Comparison of ENCODE assay signal across 8 cellular contexts in the genomic region with DNA sequence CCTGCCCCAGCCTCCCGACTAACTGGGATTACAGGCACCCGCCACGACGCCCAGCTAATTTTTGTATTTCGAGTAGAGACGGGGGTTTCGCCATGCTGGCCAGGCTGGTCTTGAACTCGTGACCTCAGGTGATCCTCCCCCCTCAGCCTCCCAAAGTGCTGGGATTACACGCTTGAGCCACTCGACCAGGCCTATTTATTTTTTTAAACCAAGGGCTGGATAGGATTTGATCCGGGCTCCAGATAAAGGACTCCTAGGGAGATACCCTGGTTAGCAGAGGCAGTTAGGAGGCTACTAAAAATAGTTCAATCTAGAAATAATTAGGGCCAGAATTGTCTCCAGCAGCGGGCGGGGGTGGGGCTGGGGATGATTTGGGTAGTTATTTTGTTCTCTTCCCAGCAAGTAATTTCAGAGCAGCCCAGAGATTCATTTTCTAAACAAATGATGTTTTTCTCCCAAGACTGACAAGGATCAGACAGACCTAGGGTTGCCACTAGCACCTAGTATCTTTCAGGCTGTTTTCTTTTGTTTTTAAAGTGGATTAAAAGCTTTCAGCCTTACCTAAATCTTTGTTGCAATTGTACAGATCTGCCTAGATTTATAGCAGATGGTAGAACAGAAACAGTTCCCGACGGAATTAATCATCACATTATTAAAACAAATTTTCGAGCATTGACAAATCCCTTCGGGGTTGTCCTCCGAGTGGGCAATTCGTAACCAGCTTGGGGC. TPM values are rescaled to one million over a fixed set of nuclear protein-coding genes. Genes with fewer than 3 reads are reported as not detected.
A peak's percentile ranks its signal among the peaks of the same experiment; 100 is the strongest.
DNase-seq lines count a peak whose midpoint lies in the region; ATAC-seq, FAIRE-seq and TF ChIP-seq lines count a peak whose summit lies in the region.

No MANE protein-coding gene starts in this region.

- no peak for FAIRE-seq in H54 (lab: Jason Lieb, UNC)

- H3K36me3 ChIP-seq in Caco-2 (ENCODE audit: control insufficient read depth, insufficient read depth, low read length) (no peaks in the 10 kb centered on the region), Loucy (ENCODE audit: insufficient read depth, low read length) (no peaks in the 10 kb centered on the region)

- BruUV-seq in Caco-2 (replicated peaks; lab: Mats Ljungman, UMichigan): TSS peak; percentile 99

- peak overlapping the region; percentile 97 for H2AFZ ChIP-seq in Loucy (ENCODE audit: low read length)

- H3K79me2 ChIP-seq in Loucy (ENCODE audit: insufficient read depth, low read length): peaks cover 48% of the 10 kb centered on the region

- no peaks in the 10 kb centered on the region for H3F3A ChIP-seq in Loucy (ENCODE audit: low read depth)

- H3K4me2 ChIP-seq in Loucy (ENCODE audit: low read depth, low read length, poor library complexity, severe bottlenecking): peak overlapping the region; percentile 90

- POLR2A ChIA-PET in Caco-2 (lab: Charles Lee): interaction anchor here (0.5 to 0.8 kb wide), 2 partner anchors 262 to 483 kb away, joined by 3 read pairs; a partner anchor contains a TSS
- POLR2A ChIA-PET in naive thymus-derived CD8-positive, alpha-beta T cell (lab: Charles Lee): interaction anchor here (1.0 to 2.9 kb wide), 4 partner anchors 26 to 357 kb away, joined by 3 to 11 read pairs (median 4); a partner anchor contains a TSS

- DNase-seq in Caco-2: peak in 1 of 2 experiments; percentile 15
- DNase-seq in naive thymus-derived CD8-positive, alpha-beta T cell: no peak
- no peak for DNase-seq in NCI-H128 (lab: John Stamatoyannopoulos, UW; ENCODE audit: unreplicated experiment)
- no peak for DNase-seq in H54 (ENCODE audit: insufficient read length, low spot score)
- DNase-seq in nucleus accumbens (lab: John Stamatoyannopoulos, UW): no peak

- peak overlapping the region; percentile 100 for H3K27ac Mint-ChIP-seq in Caco-2 (ENCODE audit: unreplicated experiment)
- peak overlapping the region; percentile 97 to 98 (median 98) for H3K27ac Mint-ChIP-seq in naive thymus-derived CD8-positive, alpha-beta T cell

- peaks cover 31% of the 10 kb centered on the region for H3K36me3 Mint-ChIP-seq in Caco-2 (ENCODE audit: insufficient read depth, unreplicated experiment)
- H3K36me3 Mint-ChIP-seq in naive thymus-derived CD8-positive, alpha-beta T cell: peaks cover 0 to 10% (median 0%) of the 10 kb centered on the region in 3 donors

- intact Hi-C loops in Caco-2 (cut with micrococcal nuclease; ENCODE audit: unreplicated experiment): loop anchor here (1.0 to 5.0 kb wide), 4 partner anchors 10 to 359 kb away; a partner anchor contains a TSS

- no peaks in the 10 kb centered on the region for H3K27me3 Mint-ChIP-seq in Caco-2 (ENCODE audit: insufficient read depth, unreplicated experiment)
- H3K27me3 Mint-ChIP-seq in naive thymus-derived CD8-positive, alpha-beta T cell: peaks cover 6 to 18% (median 14%) of the 10 kb centered on the region in 5 donors

- peaks cover 11% of the 10 kb centered on the region for H3K4me1 Mint-ChIP-seq in Caco-2 (ENCODE audit: low read depth, unreplicated experiment)
- peaks cover 10 to 41% (median 30%) of the 10 kb centered on the region in 4 donors for H3K4me1 Mint-ChIP-seq in naive thymus-derived CD8-positive, alpha-beta T cell

- H3K4me3 ChIP-seq in Caco-2 (ENCODE audit: low read depth, low read length): peak overlapping the region; percentile 82
- peak overlapping the region; percentile 88 for H3K4me3 ChIP-seq in Loucy (ENCODE audit: low read length, poor library complexity, severe bottlenecking)

- H4K20me1 ChIP-seq in Loucy (ENCODE audit: insufficient read depth, low read length, poor library complexity, severe bottlenecking): peaks cover 37% of the 10 kb centered on the region

- H3K9ac ChIP-seq in Loucy (ENCODE audit: low read depth, low read length, poor library complexity, severe bottlenecking): peak overlapping the region; percentile 87

- H3K9me3 Mint-ChIP-seq in Caco-2 (ENCODE audit: unreplicated experiment): no peaks in the 10 kb centered on the region
- H3K9me3 Mint-ChIP-seq in naive thymus-derived CD8-positive, alpha-beta T cell: no peaks in the 10 kb centered on the region

- no peak for TF ChIP-seq POLR2A in H54 (IDR thresholded peaks at IDR 0.05; ENCODE audit: low read depth, low read length)

- no peaks in the 10 kb centered on the region for H3K9me3 ChIP-seq in Caco-2
- H3K9me3 ChIP-seq in Loucy (ENCODE audit: insufficient read depth, low read depth, low read length): no peaks in the 10 kb centered on the region

- H3K4me1 ChIP-seq in Caco-2 (peaks cover 30% of the 10 kb centered on the region), Loucy (ENCODE audit: insufficient read depth, low read length, poor library complexity, severe bottlenecking) (peaks cover 35% of the 10 kb centered on the region)

- H3K27me3 ChIP-seq in Caco-2 (replicated peaks; ENCODE audit: control insufficient read depth, insufficient read depth, low read length) (no peaks in the 10 kb centered on the region), Loucy (ENCODE audit: insufficient read depth, low read length, poor library complexity, severe bottlenecking) (no peaks in the 10 kb centered on the region)

- no peaks in the 10 kb centered on the region for H3K9me2 ChIP-seq in Loucy (replicated peaks; ENCODE audit: low read depth, low read length)

- ATAC-seq in naive thymus-derived CD8-positive, alpha-beta T cell: no peak
- ATAC-seq in HG03565 (IDR thresholded peaks at IDR 0.05; ENCODE audit: unreplicated experiment): no peak

- peak overlapping the region; percentile 90 for H3K4me3 Mint-ChIP-seq in Caco-2 (ENCODE audit: unreplicated experiment)
- H3K4me3 Mint-ChIP-seq in naive thymus-derived CD8-positive, alpha-beta T cell: peak overlapping the region; percentile 92 to 99 (median 96)

- peak overlapping the region; percentile 63 for H3K27ac ChIP-seq in cingulate gyrus (ENCODE audit: low read depth, low read length)

- CTCF ChIA-PET in Caco-2 (lab: Charles Lee): interaction anchor here (0.8 kb wide), 1 partner anchor 15 kb away, joined by 3 read pairs; no protein-coding TSS in a partner anchor

- TF ChIP-seq CTCF in Caco-2 (IDR thresholded peaks at IDR 0.05; ENCODE audit: insufficient read depth in 1 of 2, low read depth in 1 of 2, low read length in 1 of 2, severe bottlenecking in 1 of 2, unreplicated experiment in 1 of 2) (no peak), Loucy (conservative IDR thresholded peaks at IDR 0.05; ENCODE audit: low read length) (no peak)

RNA-seq across cellular contexts. Expression of a gene that starts 0.9 kb away (rescaled TPM):
- total RNA-seq in Caco-2 (2022): 91.4 and 95.7 TPM in 2 replicates
- 10 to 100 TPM; 53.9 to 55.3 TPM for total RNA-seq in naive thymus-derived CD8-positive, alpha-beta T cell
- polyA plus RNA-seq in naive thymus-derived CD8-positive, alpha-beta T cell: 10 to 100 TPM; 66.7 to 77.6 (median 70.2) TPM
